Comparison of ENCODE assay signal across 8 cellular contexts in genomic region chr4:155787113-155787710, GRCh38. TPM values are rescaled to one million over a fixed set of nuclear protein-coding genes. Genes with fewer than 3 reads are reported as not detected.
DNase-seq lines count a peak whose midpoint lies in the region; ATAC-seq and TF ChIP-seq lines count a peak whose summit lies in the region.

No MANE protein-coding gene starts in this region.

- peaks cover 11% of the 10 kb centered on the region for H3K4me1 Mint-ChIP-seq in brain
- H3K4me1 Mint-ChIP-seq in type B pancreatic cell (ENCODE audit: unreplicated experiment) = peaks cover 6% of the 10 kb centered on the region

- H3K27ac Mint-ChIP-seq in brain (peak overlapping the region in 3 of 5 experiments; percentile 47 to 68 (median 47)), type B pancreatic cell (no peak overlapping the region)

- peaks cover 0 to 4% (median 0%) of the 10 kb centered on the region in 5 experiments for H3K9me3 Mint-ChIP-seq in brain
- peaks cover 8% of the 10 kb centered on the region for H3K9me3 Mint-ChIP-seq in type B pancreatic cell

- DNase-seq in DMS53 (lab: John Stamatoyannopoulos, UW) (peak; percentile 77), NCI-H510A (lab: John Stamatoyannopoulos, UW) (peak; percentile 1), kidney glomerular epithelial cell (lab: John Stamatoyannopoulos, UW) (peak; percentile 58), type B pancreatic cell (ENCODE audit: extremely low spot score, unreplicated experiment) (no peak), T-helper 9 cell (no peak)

- no peaks in the 10 kb centered on the region for H3K27me3 Mint-ChIP-seq in brain
- H3K27me3 Mint-ChIP-seq in type B pancreatic cell = no peaks in the 10 kb centered on the region

- ATAC-seq in GM19351 (IDR thresholded peaks at IDR 0.05; ENCODE audit: unreplicated experiment) (peak; percentile 97), HG03139 (IDR thresholded peaks at IDR 0.05; ENCODE audit: unreplicated experiment) (peak; percentile 97)

- peak; percentile 76 to 78 for TF ChIP-seq CTCF in brain (conservative IDR thresholded peaks at IDR 0.05)
- peak; percentile 81 for TF ChIP-seq CTCF in type B pancreatic cell (conservative IDR thresholded peaks at IDR 0.05)

- peaks cover 28% of the 10 kb centered on the region for H3K36me3 Mint-ChIP-seq in brain
- peaks cover 4% of the 10 kb centered on the region for H3K36me3 Mint-ChIP-seq in type B pancreatic cell

- no peak overlapping the region for H3K4me3 Mint-ChIP-seq in brain
- no peak overlapping the region for H3K4me3 Mint-ChIP-seq in type B pancreatic cell

RNA-seq across cellular contexts. Expression of gene GUCY1B1, which starts 28.4 kb away (rescaled TPM):
- polyA plus RNA-seq in brain (ENCODE audit: insufficient read depth, low read depth, low replicate concordance) = 9.8 TPM
- 3.6 and 6.6 TPM in 2 replicates for total RNA-seq in type B pancreatic cell (ENCODE audit: low replicate concordance)

Comparison
In these comparisons a context has a peak if more than half of its experiments do, and no peak if none do; other contexts are left out.
1. DNase-seq: peak in DMS53 (single experiment), NCI-H510A (single experiment) and kidney glomerular epithelial cell (single experiment); none in type B pancreatic cell (single experiment) and T-helper 9 cell (single experiment).